ENCODE assay signal across 14 cellular contexts in the genomic region with DNA sequence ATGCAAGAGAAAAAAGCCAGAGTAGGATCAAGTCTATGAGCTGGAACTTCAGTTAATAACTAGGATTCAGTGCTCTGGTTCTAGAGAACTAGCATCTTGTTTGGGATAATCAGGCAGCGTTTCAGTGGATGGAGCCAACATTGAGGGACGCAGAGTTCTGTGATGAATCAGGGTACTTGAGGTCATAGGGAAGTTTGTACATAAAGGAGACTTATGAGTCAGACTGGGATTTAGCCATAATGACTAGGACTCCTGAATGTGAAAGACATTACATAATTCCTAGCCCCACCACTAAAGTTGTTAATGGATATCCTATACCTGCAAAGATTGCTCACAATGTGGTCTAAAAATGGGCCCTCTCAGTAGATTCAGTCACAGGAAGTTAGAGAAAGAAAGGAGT. TPM values are rescaled to one million over a fixed set of nuclear protein-coding genes. Genes with fewer than 3 reads are reported as not detected.
DNase-seq lines count a peak whose midpoint lies in the region; ATAC-seq and TF ChIP-seq lines count a peak whose summit lies in the region.
"Had no signal": no experiment of that assay in that cellular context is flagged by ENCODE, and none has a peak within 500 bp of the region (broad histone marks: within the 10 kb centered on the region; RNA-seq: fewer than 3 reads in every experiment).

No MANE protein-coding gene starts in this region.

- H3K9me3 ChIP-seq in osteoblast (ENCODE audit: low read depth, low read length), result no peaks in the 10 kb centered on the region
- H3K9me3 ChIP-seq: ascending aorta, prostate gland had no signal

- POLR2A ChIA-PET in naive thymus-derived CD8-positive, alpha-beta T cell (lab: Charles Lee), result no interaction called here

- H3K4me3 ChIP-seq in cardiac fibroblast (replicated peaks in 1 of 2; ENCODE audit: low read depth in 2 of 2, low read length in 2 of 2), result no peak overlapping the region
- H3K4me3 ChIP-seq in osteoblast (ENCODE audit: insufficient read depth, low read length), result peak overlapping the region; percentile 12
- H3K4me3 ChIP-seq: ascending aorta, lung, prostate gland had no signal

- no peak for ATAC-seq in GM21723 (IDR thresholded peaks at IDR 0.05; ENCODE audit: unreplicated experiment)
- ATAC-seq in HG03565 (IDR thresholded peaks at IDR 0.05; ENCODE audit: unreplicated experiment), result no peak
- no peak for ATAC-seq in naive thymus-derived CD8-positive, alpha-beta T cell

- H4K20me1 ChIP-seq in osteoblast (ENCODE audit: insufficient read depth, low read length), result no peaks in the 10 kb centered on the region

- H3K4me3 Mint-ChIP-seq in naive thymus-derived CD8-positive, alpha-beta T cell, result no peak overlapping the region

- no peak overlapping the region for H2AFZ ChIP-seq in osteoblast (ENCODE audit: low read length)

- no peaks in the 10 kb centered on the region for H3K4me1 Mint-ChIP-seq in naive thymus-derived CD8-positive, alpha-beta T cell

- no peaks in the 10 kb centered on the region for H3K36me3 ChIP-seq in osteoblast (ENCODE audit: insufficient read depth, low read length)
- H3K36me3 ChIP-seq: ascending aorta, prostate gland had no signal

- H3K27me3 Mint-ChIP-seq in naive thymus-derived CD8-positive, alpha-beta T cell, result peaks cover 11 to 43% (median 31%) of the 10 kb centered on the region in 5 donors

- H3K27ac ChIP-seq in osteoblast (ENCODE audit: low read depth, low read length), result peak overlapping the region; percentile 75
- H3K27ac ChIP-seq: ascending aorta, prostate gland had no signal

- peaks cover 8% of the 10 kb centered on the region for H3K27me3 ChIP-seq in osteoblast (ENCODE audit: insufficient read depth, low read length)
- H3K27me3 ChIP-seq: ascending aorta had no signal

- H3K36me3 Mint-ChIP-seq in naive thymus-derived CD8-positive, alpha-beta T cell, result no peaks in the 10 kb centered on the region

- peak overlapping the region; percentile 62 for H3K4me2 ChIP-seq in osteoblast (ENCODE audit: insufficient read depth, low read length)

- DNase-seq in Daoy (ENCODE audit: low read depth) (peak; percentile 87), NCI-H226 (peak; percentile 80), cardiac fibroblast (ENCODE audit: low read depth in 2 of 2) (peak; percentile 74 to 93), osteoblast (ENCODE audit: insufficient read length, low spot score, missing footprints) (peak; percentile 67), RPMI8226 (no peak)
- no peak for DNase-seq in naive thymus-derived CD8-positive, alpha-beta T cell
- DNase-seq: COR-L47, foreskin melanocyte, NCI-H526 treated with DMSO at 0.1 percent for 48 hours had no signal

- no peak overlapping the region for H3K27ac Mint-ChIP-seq in naive thymus-derived CD8-positive, alpha-beta T cell

- H3K79me2 ChIP-seq in osteoblast (ENCODE audit: insufficient read depth, low read length), result no peaks in the 10 kb centered on the region

- H3K4me1 ChIP-seq in osteoblast (ENCODE audit: insufficient read depth, low read length), result peaks cover 15% of the 10 kb centered on the region
- H3K4me1 ChIP-seq: ascending aorta, prostate gland had no signal

- peaks cover 0 to 2% (median 0%) of the 10 kb centered on the region in 9 donors for H3K9me3 Mint-ChIP-seq in naive thymus-derived CD8-positive, alpha-beta T cell

- no peak for TF ChIP-seq CTCF in cardiac fibroblast (IDR thresholded peaks at IDR 0.05; ENCODE audit: low read depth, low read length)
- TF ChIP-seq CTCF in osteoblast (IDR thresholded peaks at IDR 0.05; ENCODE audit: extremely low read depth, low read depth, low read length), result no peak

RNA-seq across cellular contexts. Expression of gene SLN, which starts 6.8 kb away (rescaled TPM):
- 0.80 TPM in 1 of 2 replicates, not detected in the other for total RNA-seq in Daoy (2014; rRNA removed; shearing (Covaris generic))
- not detected in 2 replicates for total RNA-seq in osteoblast
- not detected for total RNA-seq in naive thymus-derived CD8-positive, alpha-beta T cell
- not detected for polyA plus RNA-seq in naive thymus-derived CD8-positive, alpha-beta T cell
- total RNA-seq: ascending aorta, lung had no signal

Comparison
In these comparisons a context has a peak if more than half of its experiments do, and no peak if none do; other contexts are left out.
1. DNase-seq: peak in Daoy (single experiment), NCI-H226 (single experiment), cardiac fibroblast (2 of 2) and osteoblast (single experiment); none in naive thymus-derived CD8-positive, alpha-beta T cell (0 of 10) and RPMI8226 (single experiment).